ENCODE assay signal across 1 cellular context in the genomic region with DNA sequence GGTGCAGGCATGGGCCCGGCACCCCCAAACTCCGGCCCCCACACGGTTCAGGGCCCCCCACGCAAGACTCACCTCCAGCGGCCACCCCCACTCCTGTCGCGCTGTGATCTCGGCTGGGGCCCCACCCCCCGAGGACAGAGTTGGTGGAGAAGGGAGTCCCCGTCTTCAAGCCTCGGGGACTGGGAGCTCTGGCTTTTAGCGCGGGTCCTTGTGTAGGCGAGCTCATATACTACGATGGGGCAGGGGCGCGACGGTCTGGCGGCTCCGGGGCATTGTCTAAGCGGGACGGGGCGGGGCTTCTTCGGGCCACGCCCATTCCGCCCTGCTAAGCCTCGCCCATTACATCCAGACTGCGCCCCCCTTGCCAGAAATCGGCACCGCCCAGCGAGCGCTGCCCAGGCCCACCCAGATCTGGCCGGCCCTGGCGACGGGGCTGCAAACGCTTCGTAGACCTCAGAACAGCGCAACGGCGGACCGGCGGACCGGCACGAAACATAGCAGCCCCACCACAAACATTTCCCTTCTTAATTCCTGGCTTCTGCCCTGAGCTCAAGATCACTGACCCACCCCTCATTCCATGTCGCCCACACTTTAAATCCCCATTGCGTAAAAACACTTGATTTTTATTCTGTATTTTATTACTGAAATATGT.
TF ChIP-seq lines count a peak whose summit lies in the region.

No MANE protein-coding gene starts in this region.

TF ChIP-seq in WTC11, 78 proteins besides CTCF, POLR2A, EP300 and RAD21 (continued from another document and continues in another):
- TF ChIP-seq, protein P1, sequence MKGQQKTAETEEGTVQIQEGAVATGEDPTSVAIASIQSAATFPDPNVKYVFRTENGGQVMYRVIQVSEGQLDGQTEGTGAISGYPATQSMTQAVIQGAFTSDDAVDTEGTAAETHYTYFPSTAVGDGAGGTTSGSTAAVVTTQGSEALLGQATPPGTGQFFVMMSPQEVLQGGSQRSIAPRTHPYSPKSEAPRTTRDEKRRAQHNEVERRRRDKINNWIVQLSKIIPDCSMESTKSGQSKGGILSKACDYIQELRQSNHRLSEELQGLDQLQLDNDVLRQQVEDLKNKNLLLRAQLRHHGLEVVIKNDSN (CRISPR knock-in tag; IDR thresholded peaks at IDR 0.05) = no peak; the same call in 1 of the 2 replicates
- no peak for TF ChIP-seq TCF7 (CRISPR knock-in tag; IDR thresholded peaks at IDR 0.05; ENCODE audit: low read depth)
- TF ChIP-seq, protein P2, sequence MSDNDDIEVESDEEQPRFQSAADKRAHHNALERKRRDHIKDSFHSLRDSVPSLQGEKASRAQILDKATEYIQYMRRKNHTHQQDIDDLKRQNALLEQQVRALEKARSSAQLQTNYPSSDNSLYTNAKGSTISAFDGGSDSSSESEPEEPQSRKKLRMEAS (CRISPR knock-in tag; IDR thresholded peaks at IDR 0.05) = no peak; the same call in 1 of the 2 replicates
- TF ChIP-seq NFE2L1 (CRISPR knock-in tag; IDR thresholded peaks at IDR 0.05) = no peak
- TF ChIP-seq FOXJ3 (CRISPR knock-in tag; IDR thresholded peaks at IDR 0.05; ENCODE audit: borderline replicate concordance) = no peak
- no peak for TF ChIP-seq ZBTB21 (CRISPR knock-in tag; IDR thresholded peaks at IDR 0.05; ENCODE audit: borderline replicate concordance)
- no peak for TF ChIP-seq SOX15 (CRISPR knock-in tag; IDR thresholded peaks at IDR 0.05)
- TF ChIP-seq, protein P3, sequence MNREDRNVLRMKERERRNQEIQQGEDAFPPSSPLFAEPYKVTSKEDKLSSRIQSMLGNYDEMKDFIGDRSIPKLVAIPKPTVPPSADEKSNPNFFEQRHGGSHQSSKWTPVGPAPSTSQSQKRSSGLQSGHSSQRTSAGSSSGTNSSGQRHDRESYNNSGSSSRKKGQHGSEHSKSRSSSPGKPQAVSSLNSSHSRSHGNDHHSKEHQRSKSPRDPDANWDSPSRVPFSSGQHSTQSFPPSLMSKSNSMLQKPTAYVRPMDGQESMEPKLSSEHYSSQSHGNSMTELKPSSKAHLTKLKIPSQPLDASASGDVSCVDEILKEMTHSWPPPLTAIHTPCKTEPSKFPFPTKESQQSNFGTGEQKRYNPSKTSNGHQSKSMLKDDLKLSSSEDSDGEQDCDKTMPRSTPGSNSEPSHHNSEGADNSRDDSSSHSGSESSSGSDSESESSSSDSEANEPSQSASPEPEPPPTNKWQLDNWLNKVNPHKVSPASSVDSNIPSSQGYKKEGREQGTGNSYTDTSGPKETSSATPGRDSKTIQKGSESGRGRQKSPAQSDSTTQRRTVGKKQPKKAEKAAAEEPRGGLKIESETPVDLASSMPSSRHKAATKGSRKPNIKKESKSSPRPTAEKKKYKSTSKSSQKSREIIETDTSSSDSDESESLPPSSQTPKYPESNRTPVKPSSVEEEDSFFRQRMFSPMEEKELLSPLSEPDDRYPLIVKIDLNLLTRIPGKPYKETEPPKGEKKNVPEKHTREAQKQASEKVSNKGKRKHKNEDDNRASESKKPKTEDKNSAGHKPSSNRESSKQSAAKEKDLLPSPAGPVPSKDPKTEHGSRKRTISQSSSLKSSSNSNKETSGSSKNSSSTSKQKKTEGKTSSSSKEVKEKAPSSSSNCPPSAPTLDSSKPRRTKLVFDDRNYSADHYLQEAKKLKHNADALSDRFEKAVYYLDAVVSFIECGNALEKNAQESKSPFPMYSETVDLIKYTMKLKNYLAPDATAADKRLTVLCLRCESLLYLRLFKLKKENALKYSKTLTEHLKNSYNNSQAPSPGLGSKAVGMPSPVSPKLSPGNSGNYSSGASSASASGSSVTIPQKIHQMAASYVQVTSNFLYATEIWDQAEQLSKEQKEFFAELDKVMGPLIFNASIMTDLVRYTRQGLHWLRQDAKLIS (CRISPR knock-in tag; IDR thresholded peaks at IDR 0.05; ENCODE audit: borderline replicate concordance) = no peak
- TF ChIP-seq, protein P4, sequence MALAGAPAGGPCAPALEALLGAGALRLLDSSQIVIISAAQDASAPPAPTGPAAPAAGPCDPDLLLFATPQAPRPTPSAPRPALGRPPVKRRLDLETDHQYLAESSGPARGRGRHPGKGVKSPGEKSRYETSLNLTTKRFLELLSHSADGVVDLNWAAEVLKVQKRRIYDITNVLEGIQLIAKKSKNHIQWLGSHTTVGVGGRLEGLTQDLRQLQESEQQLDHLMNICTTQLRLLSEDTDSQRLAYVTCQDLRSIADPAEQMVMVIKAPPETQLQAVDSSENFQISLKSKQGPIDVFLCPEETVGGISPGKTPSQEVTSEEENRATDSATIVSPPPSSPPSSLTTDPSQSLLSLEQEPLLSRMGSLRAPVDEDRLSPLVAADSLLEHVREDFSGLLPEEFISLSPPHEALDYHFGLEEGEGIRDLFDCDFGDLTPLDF (CRISPR knock-in tag; IDR thresholded peaks at IDR 0.05) = no peak
- TF ChIP-seq, protein P5, sequence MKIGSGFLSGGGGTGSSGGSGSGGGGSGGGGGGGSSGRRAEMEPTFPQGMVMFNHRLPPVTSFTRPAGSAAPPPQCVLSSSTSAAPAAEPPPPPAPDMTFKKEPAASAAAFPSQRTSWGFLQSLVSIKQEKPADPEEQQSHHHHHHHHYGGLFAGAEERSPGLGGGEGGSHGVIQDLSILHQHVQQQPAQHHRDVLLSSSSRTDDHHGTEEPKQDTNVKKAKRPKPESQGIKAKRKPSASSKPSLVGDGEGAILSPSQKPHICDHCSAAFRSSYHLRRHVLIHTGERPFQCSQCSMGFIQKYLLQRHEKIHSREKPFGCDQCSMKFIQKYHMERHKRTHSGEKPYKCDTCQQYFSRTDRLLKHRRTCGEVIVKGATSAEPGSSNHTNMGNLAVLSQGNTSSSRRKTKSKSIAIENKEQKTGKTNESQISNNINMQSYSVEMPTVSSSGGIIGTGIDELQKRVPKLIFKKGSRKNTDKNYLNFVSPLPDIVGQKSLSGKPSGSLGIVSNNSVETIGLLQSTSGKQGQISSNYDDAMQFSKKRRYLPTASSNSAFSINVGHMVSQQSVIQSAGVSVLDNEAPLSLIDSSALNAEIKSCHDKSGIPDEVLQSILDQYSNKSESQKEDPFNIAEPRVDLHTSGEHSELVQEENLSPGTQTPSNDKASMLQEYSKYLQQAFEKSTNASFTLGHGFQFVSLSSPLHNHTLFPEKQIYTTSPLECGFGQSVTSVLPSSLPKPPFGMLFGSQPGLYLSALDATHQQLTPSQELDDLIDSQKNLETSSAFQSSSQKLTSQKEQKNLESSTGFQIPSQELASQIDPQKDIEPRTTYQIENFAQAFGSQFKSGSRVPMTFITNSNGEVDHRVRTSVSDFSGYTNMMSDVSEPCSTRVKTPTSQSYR (CRISPR knock-in tag; IDR thresholded peaks at IDR 0.05) = no peak
- TF ChIP-seq, protein P6, sequence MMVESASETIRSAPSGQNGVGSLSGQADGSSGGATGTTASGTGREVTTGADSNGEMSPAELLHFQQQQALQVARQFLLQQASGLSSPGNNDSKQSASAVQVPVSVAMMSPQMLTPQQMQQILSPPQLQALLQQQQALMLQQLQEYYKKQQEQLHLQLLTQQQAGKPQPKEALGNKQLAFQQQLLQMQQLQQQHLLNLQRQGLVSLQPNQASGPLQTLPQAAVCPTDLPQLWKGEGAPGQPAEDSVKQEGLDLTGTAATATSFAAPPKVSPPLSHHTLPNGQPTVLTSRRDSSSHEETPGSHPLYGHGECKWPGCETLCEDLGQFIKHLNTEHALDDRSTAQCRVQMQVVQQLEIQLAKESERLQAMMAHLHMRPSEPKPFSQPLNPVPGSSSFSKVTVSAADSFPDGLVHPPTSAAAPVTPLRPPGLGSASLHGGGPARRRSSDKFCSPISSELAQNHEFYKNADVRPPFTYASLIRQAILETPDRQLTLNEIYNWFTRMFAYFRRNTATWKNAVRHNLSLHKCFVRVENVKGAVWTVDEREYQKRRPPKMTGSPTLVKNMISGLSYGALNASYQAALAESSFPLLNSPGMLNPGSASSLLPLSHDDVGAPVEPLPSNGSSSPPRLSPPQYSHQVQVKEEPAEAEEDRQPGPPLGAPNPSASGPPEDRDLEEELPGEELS (CRISPR knock-in tag; IDR thresholded peaks at IDR 0.05) = no peak
- TF ChIP-seq RORB (CRISPR knock-in tag; IDR thresholded peaks at IDR 0.05) = no peak
- no peak for TF ChIP-seq TEAD4 (CRISPR knock-in tag; IDR thresholded peaks at IDR 0.05)
- no peak for TF ChIP-seq ETV6 (CRISPR knock-in tag; IDR thresholded peaks at IDR 0.05)
- no peak for TF ChIP-seq ZNF121 (CRISPR knock-in tag; IDR thresholded peaks at IDR 0.05)
- no peak for TF ChIP-seq NR1H2 (CRISPR knock-in tag; IDR thresholded peaks at IDR 0.05)
- TF ChIP-seq FOXP1 (CRISPR knock-in tag; IDR thresholded peaks at IDR 0.05; ENCODE audit: borderline replicate concordance) = peak; percentile 67; the same call in 1 of the 2 replicates
- TF ChIP-seq JAZF1 (CRISPR knock-in tag; IDR thresholded peaks at IDR 0.05) = no peak
- TF ChIP-seq, protein P7, sequence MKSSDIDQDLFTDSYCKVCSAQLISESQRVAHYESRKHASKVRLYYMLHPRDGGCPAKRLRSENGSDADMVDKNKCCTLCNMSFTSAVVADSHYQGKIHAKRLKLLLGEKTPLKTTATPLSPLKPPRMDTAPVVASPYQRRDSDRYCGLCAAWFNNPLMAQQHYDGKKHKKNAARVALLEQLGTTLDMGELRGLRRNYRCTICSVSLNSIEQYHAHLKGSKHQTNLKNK (CRISPR knock-in tag; IDR thresholded peaks at IDR 0.05) = 0 out of 2 replicates have a peak, but pooled peaks have one; percentile 37
- TF ChIP-seq ELF4 (CRISPR knock-in tag; IDR thresholded peaks at IDR 0.05; ENCODE audit: low read depth) = no peak
- no peak; the same call in 1 of the 2 replicates for TF ChIP-seq OVOL2 (CRISPR knock-in tag; IDR thresholded peaks at IDR 0.05; ENCODE audit: borderline replicate concordance)
- TF ChIP-seq, protein P8, sequence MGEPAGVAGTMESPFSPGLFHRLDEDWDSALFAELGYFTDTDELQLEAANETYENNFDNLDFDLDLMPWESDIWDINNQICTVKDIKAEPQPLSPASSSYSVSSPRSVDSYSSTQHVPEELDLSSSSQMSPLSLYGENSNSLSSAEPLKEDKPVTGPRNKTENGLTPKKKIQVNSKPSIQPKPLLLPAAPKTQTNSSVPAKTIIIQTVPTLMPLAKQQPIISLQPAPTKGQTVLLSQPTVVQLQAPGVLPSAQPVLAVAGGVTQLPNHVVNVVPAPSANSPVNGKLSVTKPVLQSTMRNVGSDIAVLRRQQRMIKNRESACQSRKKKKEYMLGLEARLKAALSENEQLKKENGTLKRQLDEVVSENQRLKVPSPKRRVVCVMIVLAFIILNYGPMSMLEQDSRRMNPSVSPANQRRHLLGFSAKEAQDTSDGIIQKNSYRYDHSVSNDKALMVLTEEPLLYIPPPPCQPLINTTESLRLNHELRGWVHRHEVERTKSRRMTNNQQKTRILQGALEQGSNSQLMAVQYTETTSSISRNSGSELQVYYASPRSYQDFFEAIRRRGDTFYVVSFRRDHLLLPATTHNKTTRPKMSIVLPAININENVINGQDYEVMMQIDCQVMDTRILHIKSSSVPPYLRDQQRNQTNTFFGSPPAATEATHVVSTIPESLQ (CRISPR knock-in tag; IDR thresholded peaks at IDR 0.05) = no peak
- no peak for TF ChIP-seq MXD4 (CRISPR knock-in tag; IDR thresholded peaks at IDR 0.05; ENCODE audit: borderline replicate concordance)
- no peak for TF ChIP-seq ZNF263 (CRISPR knock-in tag; IDR thresholded peaks at IDR 0.05; ENCODE audit: low read depth)
- no peak for TF ChIP-seq NR3C1 (CRISPR knock-in tag; conservative IDR thresholded peaks at IDR 0.05; ENCODE audit: low read depth)
- TF ChIP-seq, protein P9, sequence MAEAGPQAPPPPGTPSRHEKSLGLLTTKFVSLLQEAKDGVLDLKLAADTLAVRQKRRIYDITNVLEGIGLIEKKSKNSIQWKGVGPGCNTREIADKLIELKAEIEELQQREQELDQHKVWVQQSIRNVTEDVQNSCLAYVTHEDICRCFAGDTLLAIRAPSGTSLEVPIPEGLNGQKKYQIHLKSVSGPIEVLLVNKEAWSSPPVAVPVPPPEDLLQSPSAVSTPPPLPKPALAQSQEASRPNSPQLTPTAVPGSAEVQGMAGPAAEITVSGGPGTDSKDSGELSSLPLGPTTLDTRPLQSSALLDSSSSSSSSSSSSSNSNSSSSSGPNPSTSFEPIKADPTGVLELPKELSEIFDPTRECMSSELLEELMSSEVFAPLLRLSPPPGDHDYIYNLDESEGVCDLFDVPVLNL (CRISPR knock-in tag; IDR thresholded peaks at IDR 0.05; ENCODE audit: borderline replicate concordance, low read depth) = no peak
- TF ChIP-seq CREM (CRISPR knock-in tag; IDR thresholded peaks at IDR 0.05) = no peak
- TF ChIP-seq NR2C2 (CRISPR knock-in tag; IDR thresholded peaks at IDR 0.05) = no peak
- 0 out of 2 replicates have a peak, but pooled peaks have one; percentile 57 for TF ChIP-seq ESRRA (CRISPR knock-in tag; IDR thresholded peaks at IDR 0.05; ENCODE audit: borderline replicate concordance)
- no peak for TF ChIP-seq GRHL2 (CRISPR knock-in tag; IDR thresholded peaks at IDR 0.05; ENCODE audit: insufficient replicate concordance, severe bottlenecking)
- TF ChIP-seq ZNF219 (CRISPR knock-in tag; IDR thresholded peaks at IDR 0.05; ENCODE audit: borderline replicate concordance) = no peak
- TF ChIP-seq EMX1 (CRISPR knock-in tag; IDR thresholded peaks at IDR 0.05) = no peak
- TF ChIP-seq, protein P10, sequence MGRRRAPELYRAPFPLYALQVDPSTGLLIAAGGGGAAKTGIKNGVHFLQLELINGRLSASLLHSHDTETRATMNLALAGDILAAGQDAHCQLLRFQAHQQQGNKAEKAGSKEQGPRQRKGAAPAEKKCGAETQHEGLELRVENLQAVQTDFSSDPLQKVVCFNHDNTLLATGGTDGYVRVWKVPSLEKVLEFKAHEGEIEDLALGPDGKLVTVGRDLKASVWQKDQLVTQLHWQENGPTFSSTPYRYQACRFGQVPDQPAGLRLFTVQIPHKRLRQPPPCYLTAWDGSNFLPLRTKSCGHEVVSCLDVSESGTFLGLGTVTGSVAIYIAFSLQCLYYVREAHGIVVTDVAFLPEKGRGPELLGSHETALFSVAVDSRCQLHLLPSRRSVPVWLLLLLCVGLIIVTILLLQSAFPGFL (CRISPR knock-in tag; IDR thresholded peaks at IDR 0.05; ENCODE audit: borderline replicate concordance) = no peak; the same call in 1 of the 2 replicates
- TF ChIP-seq FOXK1 (CRISPR knock-in tag; IDR thresholded peaks at IDR 0.05) = peak; percentile 55; the same call in 1 of the 2 replicates
- TF ChIP-seq, protein P11, sequence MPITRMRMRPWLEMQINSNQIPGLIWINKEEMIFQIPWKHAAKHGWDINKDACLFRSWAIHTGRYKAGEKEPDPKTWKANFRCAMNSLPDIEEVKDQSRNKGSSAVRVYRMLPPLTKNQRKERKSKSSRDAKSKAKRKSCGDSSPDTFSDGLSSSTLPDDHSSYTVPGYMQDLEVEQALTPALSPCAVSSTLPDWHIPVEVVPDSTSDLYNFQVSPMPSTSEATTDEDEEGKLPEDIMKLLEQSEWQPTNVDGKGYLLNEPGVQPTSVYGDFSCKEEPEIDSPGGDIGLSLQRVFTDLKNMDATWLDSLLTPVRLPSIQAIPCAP (CRISPR knock-in tag; IDR thresholded peaks at IDR 0.05) = no peak
- TF ChIP-seq, protein P12, sequence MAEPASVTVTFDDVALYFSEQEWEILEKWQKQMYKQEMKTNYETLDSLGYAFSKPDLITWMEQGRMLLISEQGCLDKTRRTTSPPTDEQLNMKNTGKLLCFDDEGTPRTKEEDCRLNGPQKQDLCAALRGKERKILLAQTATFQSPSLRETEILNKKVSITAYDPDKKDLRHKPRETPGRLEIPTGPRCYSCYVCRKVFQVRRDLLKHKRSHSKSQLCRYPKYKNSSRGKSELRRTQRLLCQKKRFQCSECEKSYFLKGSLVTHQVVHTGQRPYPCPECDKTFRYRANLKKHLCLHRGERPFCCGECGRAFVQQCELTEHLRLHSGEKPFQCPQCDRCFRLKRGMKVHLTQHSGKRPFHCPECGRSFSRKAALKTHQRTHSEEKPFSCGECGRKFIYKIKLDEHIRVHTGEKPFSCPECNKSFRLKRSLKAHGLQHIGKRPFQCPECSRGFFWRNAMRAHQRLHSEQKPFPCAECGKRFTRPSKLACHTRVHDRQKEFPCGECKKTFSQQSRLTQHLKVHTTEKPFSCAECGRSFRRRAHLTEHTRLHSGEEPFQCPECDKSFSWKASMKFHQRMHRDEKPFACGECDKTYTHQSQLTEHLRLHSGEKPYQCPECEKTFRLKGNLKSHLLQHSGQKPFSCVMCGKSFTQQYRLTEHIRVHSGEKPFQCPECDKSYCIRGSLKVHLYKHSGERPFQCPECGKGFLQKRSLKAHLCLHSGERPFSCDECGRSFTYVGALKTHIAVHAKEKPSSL (CRISPR knock-in tag; conservative IDR thresholded peaks at IDR 0.05) = no peak; the same call in 1 of the 2 replicates
